ENCODE assay signal across 16 cellular contexts in genomic region chr4:95363966-95364365, GRCh38.
DNase-seq lines count a peak whose midpoint lies in the region; ATAC-seq and TF ChIP-seq lines count a peak whose summit lies in the region.
"Had no signal": no experiment of that assay in that cellular context is flagged by ENCODE, and none has a peak within 500 bp of the region (broad histone marks: within the 10 kb centered on the region; RNA-seq: fewer than 3 reads in every experiment).

No MANE protein-coding gene starts in this region.

- no peak overlapping the region for H3K56ac ChIP-seq in H9 (ENCODE audit: insufficient read length, low read depth, low read length)

- ATAC-seq in HG03159 (IDR thresholded peaks at IDR 0.05; ENCODE audit: unreplicated experiment): no peak

- no peak overlapping the region for H3K23ac ChIP-seq in H9 (ENCODE audit: insufficient read length, low read depth, low read length)

- H3K9ac ChIP-seq in SK-N-SH (no peak overlapping the region), neural progenitor cell (no peak overlapping the region), H9 (ENCODE audit: extremely low read depth, insufficient read length, low read length) (no peak overlapping the region), colonic mucosa (ENCODE audit: low read depth in 2 of 2, low read length in 2 of 2) (no peak overlapping the region)

- no peaks in the 10 kb centered on the region for H3K23me2 ChIP-seq in H9 (ENCODE audit: insufficient read length, low read depth, low read length, poor library complexity, severe bottlenecking)

- H3K4me3 Mint-ChIP-seq in Calu3 (ENCODE audit: low read depth, unreplicated experiment): no peak overlapping the region
- no peak overlapping the region for H3K4me3 Mint-ChIP-seq in neural progenitor cell
- no peak overlapping the region for H3K4me3 Mint-ChIP-seq in H9

- H3K27ac ChIP-seq in SK-N-SH (ENCODE audit: low read depth in 2 of 2, low read length in 1 of 2) (peak overlapping the region in 1 of 2 experiments; percentile 90; a peak in 2 of 4 replicates), neural progenitor cell (no peak overlapping the region), H9 (ENCODE audit: insufficient read length, low read depth, low read length) (no peak overlapping the region), colonic mucosa (no peak overlapping the region)
- H3K27ac ChIP-seq: C4-2B, left ventricle myocardium inferior had no signal

- CTCF ChIA-PET in Calu3 (lab: Charles Lee): no interaction called here
- CTCF ChIA-PET in SK-N-SH (lab: Yijun Ruan, JAX): interaction anchor here (1.6 to 2.1 kb wide), 4 partner anchors 23 to 182 kb away, joined by 3 to 8 read pairs (median 6); no protein-coding TSS in a partner anchor

- DNase-seq in Calu3 (peak; percentile 3), SK-N-SH (no peak), epithelial cell of esophagus (ENCODE audit: low read depth) (peak; percentile 4), neural progenitor cell (ENCODE audit: low spot score) (no peak), H9 (no peak), NCI-H2227 treated with DMSO at 0.1 percent for 48 hours (lab: John Stamatoyannopoulos, UW) (no peak), colonic mucosa (no peak)
- DNase-seq: activated CD4-positive, alpha-beta T cell treated with anti-CD3 and anti-CD28 coated beads for 4 hours; cerebellar nuclear complex; foreskin fibroblast; Kasumi-1; left ventricle myocardium inferior; NCI-H1436 treated with DMSO at 0.1 percent for 48 hours; small intestine had no signal

- H4K5ac ChIP-seq in H9 (ENCODE audit: insufficient read length, low read depth, low read length): no peak overlapping the region

- H2AFZ ChIP-seq in SK-N-SH (ENCODE audit: low read depth): no peak overlapping the region
- peak overlapping the region; percentile 14 for H2AFZ ChIP-seq in neural progenitor cell (replicated peaks)
- no peak overlapping the region for H2AFZ ChIP-seq in H9 (ENCODE audit: low read length)

- H2BK120ac ChIP-seq in H9 (ENCODE audit: low read depth, low read length, poor library complexity, severe bottlenecking): no peak overlapping the region

- H3K9me3 ChIP-seq in SK-N-SH: no peaks in the 10 kb centered on the region
- H3K9me3 ChIP-seq in neural progenitor cell (ENCODE audit: low read depth): no peaks in the 10 kb centered on the region
- no peaks in the 10 kb centered on the region for H3K9me3 ChIP-seq in H9 (ENCODE audit: control insufficient read depth, low read depth, low read length)
- H3K9me3 ChIP-seq in colonic mucosa: no peaks in the 10 kb centered on the region
- H3K9me3 ChIP-seq: left ventricle myocardium inferior had no signal

- H3K27me3 Mint-ChIP-seq in Calu3 (ENCODE audit: unreplicated experiment) (no peaks in the 10 kb centered on the region), neural progenitor cell (ENCODE audit: insufficient read depth, low read depth) (no peaks in the 10 kb centered on the region), H9 (ENCODE audit: low read depth) (no peaks in the 10 kb centered on the region)

- no peak for TF ChIP-seq EP300 in SK-N-SH (IDR thresholded peaks at IDR 0.05; ENCODE audit: borderline replicate concordance in 1 of 2, low read depth in 1 of 2, low read length in 1 of 2)

- no peak overlapping the region for H3K18ac ChIP-seq in H9 (ENCODE audit: insufficient read length, low read depth, low read length)

- no peak overlapping the region for H3K4ac ChIP-seq in H9 (ENCODE audit: low read depth, low read length)

- H3K79me2 ChIP-seq in SK-N-SH (ENCODE audit: insufficient read depth) (no peaks in the 10 kb centered on the region), neural progenitor cell (ENCODE audit: low read depth) (no peaks in the 10 kb centered on the region), H9 (ENCODE audit: insufficient read depth, low read length) (no peaks in the 10 kb centered on the region)

- no peak overlapping the region for H2BK20ac ChIP-seq in H9 (ENCODE audit: low read depth, low read length, poor library complexity, severe bottlenecking)

- H2AK5ac ChIP-seq in H9 (ENCODE audit: insufficient read length, low read length): no peak overlapping the region

- H2BK5ac ChIP-seq in H9 (ENCODE audit: insufficient read length, low read length): no peak overlapping the region

- H3K27ac Mint-ChIP-seq in Calu3 (ENCODE audit: unreplicated experiment): no peak overlapping the region
- H3K27ac Mint-ChIP-seq in neural progenitor cell: peak overlapping the region; percentile 22
- 0 out of 7 replicates have a peak overlapping the region, but pooled peaks of 1 of the 3 experiments have one; percentile 22 for H3K27ac Mint-ChIP-seq in H9

- BruUV-seq in Calu3 (replicated peaks; lab: Mats Ljungman, UMichigan): no TSS peak

- peaks cover 0 to 39% of the 10 kb centered on the region in 2 experiments; a peak in 2 of 4 replicates for H3K4me1 ChIP-seq in SK-N-SH (ENCODE audit: control insufficient read depth in 1 of 2, insufficient read depth in 2 of 2, low read depth in 1 of 2, low read length in 1 of 2)
- H3K4me1 ChIP-seq in neural progenitor cell: peaks cover 7% of the 10 kb centered on the region
- no peaks in the 10 kb centered on the region for H3K4me1 ChIP-seq in H9 (ENCODE audit: insufficient read depth, low read length)
- H3K4me1 ChIP-seq in colonic mucosa: no peaks in the 10 kb centered on the region

- H3T11ph ChIP-seq in H9 (ENCODE audit: low read length): no peak overlapping the region

- no peak overlapping the region for H2BK12ac ChIP-seq in H9 (ENCODE audit: insufficient read length, low read depth, low read length)

- intact Hi-C loops in Calu3 (cut with micrococcal nuclease; ENCODE audit: unreplicated experiment) (no loop called here), colonic mucosa (cut with DNase I) (no loop called here)

- TF ChIP-seq RAD21 in SK-N-SH (IDR thresholded peaks at IDR 0.05; ENCODE audit: low read length): no peak

- H3F3A ChIP-seq in SK-N-SH (replicated peaks; ENCODE audit: insufficient read depth) (no peaks in the 10 kb centered on the region), neural progenitor cell (ENCODE audit: low read depth) (no peaks in the 10 kb centered on the region)

- H3K36me3 Mint-ChIP-seq in Calu3 (ENCODE audit: insufficient read depth, unreplicated experiment) (no peaks in the 10 kb centered on the region), neural progenitor cell (peaks cover 9% of the 10 kb centered on the region), H9 (ENCODE audit: insufficient read depth in 1 of 3, low read depth in 3 of 3) (no peaks in the 10 kb centered on the region)

- H4K20me1 ChIP-seq in SK-N-SH (ENCODE audit: insufficient read depth) (no peaks in the 10 kb centered on the region), neural progenitor cell (ENCODE audit: low read depth) (no peaks in the 10 kb centered on the region), H9 (ENCODE audit: control insufficient read depth, insufficient read depth, insufficient read length) (no peaks in the 10 kb centered on the region)

- 75% methylated on average over 1 of the region's 1 CpG for WGBS in SK-N-SH (ENCODE audit: low lambda C conversion rate)
- no CpG with 5 or more reads among the region's 1 CpG for WGBS in H9 (ENCODE audit: extremely low coverage, insufficient read length, low lambda C conversion rate)

- H4K8ac ChIP-seq in H9 (replicated peaks; ENCODE audit: insufficient read length, low read depth, low read length): no peak overlapping the region

- POLR2A ChIA-PET in SK-N-SH (lab: Yijun Ruan, JAX): interaction anchor here (1.3 kb wide), 1 partner anchor 185 kb away, joined by 4 read pairs; the partner anchor contains the start of gene UNC5C

- TF ChIP-seq CTCF in Calu3 (IDR thresholded peaks at IDR 0.05; ENCODE audit: unreplicated experiment) (no peak), SK-N-SH (IDR thresholded peaks at IDR 0.05) (no peak), epithelial cell of esophagus (IDR thresholded peaks at IDR 0.05; ENCODE audit: insufficient read depth, low read depth, low read length, missing control alignments) (no peak), neural progenitor cell (IDR thresholded peaks at IDR 0.05) (no peak), H9 (conservative IDR thresholded peaks at IDR 0.05) (no peak), colonic mucosa (IDR thresholded peaks at IDR 0.05) (no peak)

- no peak overlapping the region for H2BK15ac ChIP-seq in H9 (ENCODE audit: low read depth, low read length)

- no peak overlapping the region for H3K14ac ChIP-seq in H9 (ENCODE audit: insufficient read depth, low read length)

- no peaks in the 10 kb centered on the region for H3K4me1 Mint-ChIP-seq in Calu3 (ENCODE audit: low read depth, unreplicated experiment)
- H3K4me1 Mint-ChIP-seq in neural progenitor cell: peaks cover 38% of the 10 kb centered on the region
- peaks cover 10 to 11% of the 10 kb centered on the region in 2 experiments for H3K4me1 Mint-ChIP-seq in H9

- H3K4me2 ChIP-seq in SK-N-SH: no peak overlapping the region
- no peak overlapping the region for H3K4me2 ChIP-seq in neural progenitor cell
- H3K4me2 ChIP-seq in H9 (ENCODE audit: insufficient read depth, insufficient read length, low read length): no peak overlapping the region

- H3K27me3 ChIP-seq in SK-N-SH (ENCODE audit: insufficient read depth): no peaks in the 10 kb centered on the region
- no peaks in the 10 kb centered on the region for H3K27me3 ChIP-seq in neural progenitor cell
- H3K27me3 ChIP-seq in H9 (ENCODE audit: insufficient read depth, low read length): no peaks in the 10 kb centered on the region
- H3K27me3 ChIP-seq in colonic mucosa: no peaks in the 10 kb centered on the region

- H3K36me3 ChIP-seq in SK-N-SH (replicated peaks in 1 of 2; ENCODE audit: control insufficient read depth in 1 of 2, insufficient read depth in 2 of 2, low read length in 1 of 2): peaks cover 3% of the 10 kb centered on the region in 2 experiments
- H3K36me3 ChIP-seq in neural progenitor cell: no peaks in the 10 kb centered on the region
- no peaks in the 10 kb centered on the region for H3K36me3 ChIP-seq in colonic mucosa
- H3K36me3 ChIP-seq: left ventricle myocardium inferior had no signal

- H3K4me3 ChIP-seq in SK-N-SH (ENCODE audit: low read depth in 2 of 2, low read length in 1 of 2) (no peak overlapping the region), epithelial cell of esophagus (ENCODE audit: low read length) (no peak overlapping the region), neural progenitor cell (no peak overlapping the region), colonic mucosa (no peak overlapping the region)
- H3K4me3 ChIP-seq: left ventricle myocardium inferior had no signal

- no peaks in the 10 kb centered on the region for H3K79me1 ChIP-seq in H9 (ENCODE audit: insufficient read depth, low read depth, low read length, poor library complexity, severe bottlenecking)

- H3K9me3 Mint-ChIP-seq in Calu3 (ENCODE audit: low read depth, unreplicated experiment): no peaks in the 10 kb centered on the region
- no peaks in the 10 kb centered on the region for H3K9me3 Mint-ChIP-seq in neural progenitor cell
- no peaks in the 10 kb centered on the region; a peak in 1 of 5 replicates for H3K9me3 Mint-ChIP-seq in H9

- H3K9me2 ChIP-seq in SK-N-SH: no peaks in the 10 kb centered on the region

- no peak overlapping the region for H4K91ac ChIP-seq in H9 (ENCODE audit: insufficient read length, low read depth, low read length)

TF ChIP-seq in SK-N-SH, 30 proteins besides CTCF, POLR2A, EP300 and RAD21:
- TF ChIP-seq MXI1 (IDR thresholded peaks at IDR 0.05; ENCODE audit: low read depth, low read length): 0 out of 2 replicates have a peak, but pooled peaks have one; percentile 43
- no peak for TF ChIP-seq SIN3A (IDR thresholded peaks at IDR 0.05; ENCODE audit: borderline replicate concordance, low read depth, low read length)

Comparison
In these comparisons a context has a peak if more than half of its experiments do, and no peak if none do; other contexts are left out.
1. DNase-seq: peak in Calu3 (single experiment) and epithelial cell of esophagus (single experiment); none in SK-N-SH (single experiment), neural progenitor cell (single experiment), H9 (single experiment), NCI-H2227 treated with DMSO at 0.1 percent for 48 hours (single experiment) and colonic mucosa (single experiment).